Comparison of ENCODE assay signal across 27 cellular contexts in genomic region chr6:64293298-64293697, GRCh38.
"Had no signal": no experiment of that assay in that cellular context is flagged by ENCODE, and none has a peak within 500 bp of the region (broad histone marks: within the 10 kb centered on the region; RNA-seq: fewer than 3 reads in every experiment).

No MANE protein-coding gene starts in this region.

- H3K36me3 Mint-ChIP-seq: activated naive CD8-positive, alpha-beta T cell treated with anti-CD3 and anti-CD28 coated beads, Interleukin-2, amount 10 ng/mL, durations not matched to agents 7 days and 5 days; memory B cell had no signal

- H3K27me3 ChIP-seq: cardiac muscle cell, gastrocnemius medialis, pancreas, thyroid gland, upper lobe of right lung had no signal

- H3K4me3 ChIP-seq: cardiac muscle cell, gastrocnemius medialis, pancreas, thyroid gland, upper lobe of right lung had no signal

- H3K27me3 Mint-ChIP-seq: activated naive CD8-positive, alpha-beta T cell treated with anti-CD3 and anti-CD28 coated beads, Interleukin-2, amount 10 ng/mL, durations not matched to agents 7 days and 5 days; dendritic cell treated with granulocyte-macrophage colony-stimulating factor and Interleukin-4, amounts not matched to agents 40 ng/mL and 50 ng/mL, for 4 days; memory B cell; stimulated activated naive CD8-positive, alpha-beta T cell treated with anti-CD3 and anti-CD28 coated beads, Interleukin-15, Interleukin-2, amounts not matched to agents 100 ng/mL and 50 ng/mL, for 24 hours had no signal

- ATAC-seq: gastrocnemius medialis, left colon, pancreas, right cardiac atrium, upper lobe of right lung, WTC11 had no signal

- H3K27ac Mint-ChIP-seq: activated naive CD4-positive, alpha-beta T cell treated with anti-CD3 and anti-CD28 coated beads for 36 hours; activated naive CD8-positive, alpha-beta T cell treated with anti-CD3 and anti-CD28 coated beads, Interleukin-2, amount 10 ng/mL, durations not matched to agents 7 days and 5 days; dendritic cell treated with granulocyte-macrophage colony-stimulating factor and Interleukin-4, amounts not matched to agents 40 ng/mL and 50 ng/mL, for 4 days; memory B cell; nephron progenitor cell; stimulated activated naive CD8-positive, alpha-beta T cell treated with anti-CD3 and anti-CD28 coated beads, Interleukin-15, Interleukin-2, amounts not matched to agents 100 ng/mL and 50 ng/mL, for 24 hours; T-helper 1 cell treated with Interleukin-12 subunit alpha and Interleukin-12 subunit beta and Interleukin-4 antibody, amounts not matched to agents 30 μg/mL and 1 μg/mL, for 36 hours; WTC11 had no signal

- H3K9me3 Mint-ChIP-seq: activated naive CD4-positive, alpha-beta T cell treated with anti-CD3 and anti-CD28 coated beads for 36 hours; activated naive CD8-positive, alpha-beta T cell treated with anti-CD3 and anti-CD28 coated beads, Interleukin-2, amount 10 ng/mL, durations not matched to agents 7 days and 5 days had no signal

- H3K4me1 Mint-ChIP-seq: activated naive CD8-positive, alpha-beta T cell treated with anti-CD3 and anti-CD28 coated beads, Interleukin-2, amount 10 ng/mL, durations not matched to agents 7 days and 5 days; memory B cell; nephron progenitor cell; WTC11 had no signal

- H3K4me1 ChIP-seq: gastrocnemius medialis, pancreas, thyroid gland, upper lobe of right lung had no signal

- H3K27ac ChIP-seq: cardiac muscle cell, gastrocnemius medialis, pancreas, thyroid gland, upper lobe of right lung had no signal

- DNase-seq: activated CD4-positive, alpha-beta T cell treated with anti-CD3 and anti-CD28 coated beads, Interleukin-2, amount 50 U/mL, for 4 hours; activated CD8-positive, alpha-beta memory T cell treated with anti-CD3 and anti-CD28 coated beads for 24 hours; activated CD8-positive, alpha-beta memory T cell treated with anti-CD3 and anti-CD28 coated beads, Interleukin-2, amount 50 U/mL, for 4 hours; activated naive CD4-positive, alpha-beta T cell treated with anti-CD3 and anti-CD28 coated beads for 36 hours; activated naive CD8-positive, alpha-beta T cell treated with anti-CD3 and anti-CD28 coated beads, Interleukin-2, amount 10 ng/mL, durations not matched to agents 7 days and 5 days; activated T-cell treated with anti-CD3 and anti-CD28 coated beads, Interleukin-2, amount 50 U/mL, for 48 hours; amygdala; effector CD4-positive, alpha-beta T cell; erythroblast; gastrocnemius medialis; hypothalamus; left colon; nephron progenitor cell; pancreas; right cardiac atrium; stimulated activated CD4-positive, alpha-beta T cell treated with anti-CD3 and anti-CD28 coated beads, Interleukin-12 subunit alpha, Interleukin-12 subunit beta, amount 100 ng/mL, for 4 hours; stimulated activated CD4-positive, alpha-beta T cell treated with anti-CD3 and anti-CD28 coated beads, Interleukin-1b, Interleukin-23, amount 100 ng/mL, for 48 hours; substantia nigra; T1000; thyroid gland; upper lobe of right lung had no signal

- H3K4me3 Mint-ChIP-seq: activated naive CD4-positive, alpha-beta T cell treated with anti-CD3 and anti-CD28 coated beads for 36 hours; activated naive CD8-positive, alpha-beta T cell treated with anti-CD3 and anti-CD28 coated beads, Interleukin-2, amount 10 ng/mL, durations not matched to agents 7 days and 5 days; dendritic cell treated with granulocyte-macrophage colony-stimulating factor and Interleukin-4, amounts not matched to agents 40 ng/mL and 50 ng/mL, for 4 days; memory B cell; nephron progenitor cell; stimulated activated naive CD8-positive, alpha-beta T cell treated with anti-CD3 and anti-CD28 coated beads, Interleukin-15, Interleukin-2, amounts not matched to agents 100 ng/mL and 50 ng/mL, for 24 hours; T-helper 1 cell treated with Interleukin-12 subunit alpha and Interleukin-12 subunit beta and Interleukin-4 antibody, amounts not matched to agents 30 μg/mL and 1 μg/mL, for 36 hours; WTC11 had no signal
